Comparison of ENCODE assay signal across 1 cellular context in genomic region chr11:73383249-73384126, GRCh38.
TF ChIP-seq lines count a peak whose summit lies in the region.

No MANE protein-coding gene starts in this region.

TF ChIP-seq in GM12878, 131 proteins besides CTCF, POLR2A, EP300 and RAD21 (continued from another document):
- TF ChIP-seq IKZF1 (conservative IDR thresholded peaks at IDR 0.05) (peak; percentile 92), CREM (IDR thresholded peaks at IDR 0.05; ENCODE audit: low read depth) (no peak), MEF2B (IDR thresholded peaks at IDR 0.05; ENCODE audit: partially characterized antibody, poor library complexity, severe bottlenecking) (peak; percentile 68), MTA2 (IDR thresholded peaks at IDR 0.05; ENCODE audit: low read depth) (0 out of 2 replicates have a peak, but pooled peaks have one; percentile 9), CHD1 (IDR thresholded peaks at IDR 0.05; ENCODE audit: low read depth, low read length) (no peak), TARDBP (IDR thresholded peaks at IDR 0.05; ENCODE audit: borderline replicate concordance) (no peak), CUX1 (IDR thresholded peaks at IDR 0.05; ENCODE audit: insufficient replicate concordance, low read depth, low read length) (peak; percentile 53), ESRRA (IDR thresholded peaks at IDR 0.05; ENCODE audit: low read length) (no peak), MTA3 (IDR thresholded peaks at IDR 0.05; ENCODE audit: borderline replicate concordance, low read length) (no peak), POU2F2 (IDR thresholded peaks at IDR 0.05; ENCODE audit: borderline replicate concordance, low read depth, low read length) (peak; percentile 87), EED (IDR thresholded peaks at IDR 0.05; ENCODE audit: low read depth) (no peak)
